ENCODE assay signal across 8 cellular contexts in genomic region chr7:98284335-98285036, GRCh38. TPM values are rescaled to one million over a fixed set of nuclear protein-coding genes. Genes with fewer than 3 reads are reported as not detected.
DNase-seq lines count a peak whose midpoint lies in the region; ATAC-seq and TF ChIP-seq lines count a peak whose summit lies in the region.

No MANE protein-coding gene starts in this region.

- H3K9me3 ChIP-seq in left lung = no peaks in the 10 kb centered on the region

- no peaks in the 10 kb centered on the region for H3K27me3 ChIP-seq in left lung

- H3K36me3 ChIP-seq in left lung = peaks cover 0 to 70% of the 10 kb centered on the region in 2 donors

- DNase-seq in AG09319 (ENCODE audit: extremely low read depth, low read depth) = peak; percentile 57
- DNase-seq in central memory CD8-positive, alpha-beta T cell (ENCODE audit: low spot score in 2 of 2) = no peak
- peak; percentile 92 to 96 for DNase-seq in left lung
- DNase-seq in stimulated activated naive CD8-positive, alpha-beta T cell treated with anti-CD3 and anti-CD28 coated beads, Interleukin-15, amount 100 ng/mL, for 72 hours = no peak
- DNase-seq in activated gamma-delta T cell treated with Interleukin-2 at 50 U/mL for 16 hours = no peak

- peak overlapping the region; percentile 51 for H3K4me3 Mint-ChIP-seq in central memory CD8-positive, alpha-beta T cell
- H3K4me3 Mint-ChIP-seq in stimulated activated naive CD8-positive, alpha-beta T cell treated with anti-CD3 and anti-CD28 coated beads, Interleukin-15, amount 100 ng/mL, for 72 hours = peak overlapping the region; percentile 63 to 65

- H3K36me3 Mint-ChIP-seq in central memory CD8-positive, alpha-beta T cell (ENCODE audit: insufficient read depth) = peaks cover 8% of the 10 kb centered on the region

- peak overlapping the region; percentile 87 for H3K27ac Mint-ChIP-seq in central memory CD8-positive, alpha-beta T cell (ENCODE audit: low read depth)
- H3K27ac Mint-ChIP-seq in stimulated activated naive CD8-positive, alpha-beta T cell treated with anti-CD3 and anti-CD28 coated beads, Interleukin-15, amount 100 ng/mL, for 72 hours = peak overlapping the region; percentile 5 to 87

- H3K4me3 ChIP-seq in left lung = peak overlapping the region; percentile 79

- TF ChIP-seq EP300 in Ishikawa (IDR thresholded peaks at IDR 0.05; ENCODE audit: borderline replicate concordance) = no peak

- TF ChIP-seq RAD21 in Ishikawa (IDR thresholded peaks at IDR 0.05; ENCODE audit: low read depth) = no peak

- ATAC-seq in central memory CD8-positive, alpha-beta T cell (replicated peaks; ENCODE audit: extremely low read depth, poor library complexity, severe bottlenecking) = no peak
- ATAC-seq in left lung (peak; percentile 49), GM21526 (IDR thresholded peaks at IDR 0.05; ENCODE audit: low FRiP score, unreplicated experiment) (no peak), GM21576 (IDR thresholded peaks at IDR 0.05; ENCODE audit: unreplicated experiment) (no peak)
- ATAC-seq in stimulated activated naive CD8-positive, alpha-beta T cell treated with anti-CD3 and anti-CD28 coated beads, Interleukin-15, amount 100 ng/mL, for 72 hours = no peak

- intact Hi-C loops in left lung (cut with DNase I) = no loop called here

- H3K9me3 Mint-ChIP-seq in central memory CD8-positive, alpha-beta T cell = no peaks in the 10 kb centered on the region
- H3K9me3 Mint-ChIP-seq in stimulated activated naive CD8-positive, alpha-beta T cell treated with anti-CD3 and anti-CD28 coated beads, Interleukin-15, amount 100 ng/mL, for 72 hours = no peaks in the 10 kb centered on the region

- peak overlapping the region; percentile 95 to 97 for H3K27ac ChIP-seq in left lung

- no peaks in the 10 kb centered on the region for H3K27me3 Mint-ChIP-seq in central memory CD8-positive, alpha-beta T cell
- no peaks in the 10 kb centered on the region for H3K27me3 Mint-ChIP-seq in stimulated activated naive CD8-positive, alpha-beta T cell treated with anti-CD3 and anti-CD28 coated beads, Interleukin-15, amount 100 ng/mL, for 72 hours

- H3K4me1 Mint-ChIP-seq in central memory CD8-positive, alpha-beta T cell = peaks cover 24% of the 10 kb centered on the region
- H3K4me1 Mint-ChIP-seq in stimulated activated naive CD8-positive, alpha-beta T cell treated with anti-CD3 and anti-CD28 coated beads, Interleukin-15, amount 100 ng/mL, for 72 hours = peaks cover 42% of the 10 kb centered on the region

- peaks cover 41 to 70% of the 10 kb centered on the region in 2 donors for H3K4me1 ChIP-seq in left lung

- TF ChIP-seq CTCF in AG09319 (IDR thresholded peaks at IDR 0.05; ENCODE audit: low read depth, low read length) = no peak; the same call in 1 of the 2 replicates
- TF ChIP-seq CTCF in left lung (IDR thresholded peaks at IDR 0.05) = peak in 1 of 2 donors; percentile 22

TF ChIP-seq in Ishikawa, 13 proteins besides CTCF, POLR2A, EP300 and RAD21:
- TF ChIP-seq TEAD4 (IDR thresholded peaks at IDR 0.05) = peak; percentile 28; the same call in 1 of the 2 replicates
- TF ChIP-seq CREB1 (IDR thresholded peaks at IDR 0.05; ENCODE audit: low read depth) = no peak
- TF ChIP-seq EGR1 (IDR thresholded peaks at IDR 0.05) = no peak
- TF ChIP-seq TCF12 (IDR thresholded peaks at IDR 0.05; ENCODE audit: low read depth) = no peak
- no peak for TF ChIP-seq YY1 (IDR thresholded peaks at IDR 0.05; ENCODE audit: low read depth)
- no peak for TF ChIP-seq REST (IDR thresholded peaks at IDR 0.05; ENCODE audit: low read depth)
TF ChIP-seq in Ishikawa: peak in this region for 1.

RNA-seq across cellular contexts. Expression of gene BRI3, which starts 3.0 kb away (rescaled TPM):
- total RNA-seq in left lung = 100 to 1,000 TPM; 448 to 505 TPM

RNA-seq across cellular contexts. Expression of gene TECPR1, which starts 32.5 kb away (rescaled TPM):
- total RNA-seq in left lung = 10 to 100 TPM; 40.0 to 67.4 TPM

Comparison
In these comparisons a context has a peak if more than half of its experiments do, and no peak if none do; other contexts are left out.
1. DNase-seq: peak in AG09319 (single experiment) and left lung (2 of 2); none in central memory CD8-positive, alpha-beta T cell (0 of 2), stimulated activated naive CD8-positive, alpha-beta T cell treated with anti-CD3 and anti-CD28 coated beads, Interleukin-15, amount 100 ng/mL, for 72 hours (0 of 2) and activated gamma-delta T cell treated with Interleukin-2 at 50 U/mL for 16 hours (single experiment).